1 cellular context compared by ENCODE assay signal in genomic region chr16:70255584-70255983, GRCh38.
TF ChIP-seq lines count a peak whose summit lies in the region.

No MANE protein-coding gene starts in this region.

TF ChIP-seq in GM12878, 131 proteins besides CTCF, POLR2A, EP300 and RAD21:
- TF ChIP-seq, protein P1, sequence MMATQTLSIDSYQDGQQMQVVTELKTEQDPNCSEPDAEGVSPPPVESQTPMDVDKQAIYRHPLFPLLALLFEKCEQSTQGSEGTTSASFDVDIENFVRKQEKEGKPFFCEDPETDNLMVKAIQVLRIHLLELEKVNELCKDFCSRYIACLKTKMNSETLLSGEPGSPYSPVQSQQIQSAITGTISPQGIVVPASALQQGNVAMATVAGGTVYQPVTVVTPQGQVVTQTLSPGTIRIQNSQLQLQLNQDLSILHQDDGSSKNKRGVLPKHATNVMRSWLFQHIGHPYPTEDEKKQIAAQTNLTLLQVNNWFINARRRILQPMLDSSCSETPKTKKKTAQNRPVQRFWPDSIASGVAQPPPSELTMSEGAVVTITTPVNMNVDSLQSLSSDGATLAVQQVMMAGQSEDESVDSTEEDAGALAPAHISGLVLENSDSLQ (IDR thresholded peaks at IDR 0.05), result no peak
- no peak for TF ChIP-seq BHLHE40 (IDR thresholded peaks at IDR 0.05; ENCODE audit: borderline replicate concordance in 1 of 2, low read depth in 2 of 2, low read length in 1 of 2)
- no peak for TF ChIP-seq SMAD1 (IDR thresholded peaks at IDR 0.05; ENCODE audit: low read depth, partially characterized antibody)
- no peak for TF ChIP-seq LARP7 (IDR thresholded peaks at IDR 0.05)
- no peak for TF ChIP-seq ZNF384 (IDR thresholded peaks at IDR 0.05; ENCODE audit: borderline replicate concordance, low read depth, low read length)
- TF ChIP-seq FOXK2 (IDR thresholded peaks at IDR 0.05), result no peak
- no peak for TF ChIP-seq STAT3 (IDR thresholded peaks at IDR 0.05; ENCODE audit: low read depth, low read length)
- TF ChIP-seq CREB1 (IDR thresholded peaks at IDR 0.05; ENCODE audit: low read depth), result no peak
- no peak for TF ChIP-seq ZNF24 (IDR thresholded peaks at IDR 0.05)
- TF ChIP-seq SREBF2 (IDR thresholded peaks at IDR 0.05; ENCODE audit: low read length), result no peak
- no peak for TF ChIP-seq PML (IDR thresholded peaks at IDR 0.05; ENCODE audit: low read length)
- TF ChIP-seq ZNF207 (IDR thresholded peaks at IDR 0.05; ENCODE audit: borderline replicate concordance), result no peak
- TF ChIP-seq IRF4 (IDR thresholded peaks at IDR 0.05; ENCODE audit: low read depth, low read length), result no peak
- TF ChIP-seq HCFC1 (IDR thresholded peaks at IDR 0.05; ENCODE audit: low read length), result no peak
- TF ChIP-seq, protein P2, sequence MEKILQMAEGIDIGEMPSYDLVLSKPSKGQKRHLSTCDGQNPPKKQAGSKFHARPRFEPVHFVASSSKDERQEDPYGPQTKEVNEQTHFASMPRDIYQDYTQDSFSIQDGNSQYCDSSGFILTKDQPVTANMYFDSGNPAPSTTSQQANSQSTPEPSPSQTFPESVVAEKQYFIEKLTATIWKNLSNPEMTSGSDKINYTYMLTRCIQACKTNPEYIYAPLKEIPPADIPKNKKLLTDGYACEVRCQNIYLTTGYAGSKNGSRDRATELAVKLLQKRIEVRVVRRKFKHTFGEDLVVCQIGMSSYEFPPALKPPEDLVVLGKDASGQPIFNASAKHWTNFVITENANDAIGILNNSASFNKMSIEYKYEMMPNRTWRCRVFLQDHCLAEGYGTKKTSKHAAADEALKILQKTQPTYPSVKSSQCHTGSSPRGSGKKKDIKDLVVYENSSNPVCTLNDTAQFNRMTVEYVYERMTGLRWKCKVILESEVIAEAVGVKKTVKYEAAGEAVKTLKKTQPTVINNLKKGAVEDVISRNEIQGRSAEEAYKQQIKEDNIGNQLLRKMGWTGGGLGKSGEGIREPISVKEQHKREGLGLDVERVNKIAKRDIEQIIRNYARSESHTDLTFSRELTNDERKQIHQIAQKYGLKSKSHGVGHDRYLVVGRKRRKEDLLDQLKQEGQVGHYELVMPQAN (conservative IDR thresholded peaks at IDR 0.05), result no peak
- TF ChIP-seq SUPT20H (IDR thresholded peaks at IDR 0.05; ENCODE audit: borderline replicate concordance, control insufficient read depth, low read depth, low read length), result no peak
- TF ChIP-seq ZNF274 (IDR thresholded peaks at IDR 0.05; ENCODE audit: insufficient read depth, insufficient read length), result no peak
